8 cellular contexts compared by ENCODE assay signal in the genomic region with DNA sequence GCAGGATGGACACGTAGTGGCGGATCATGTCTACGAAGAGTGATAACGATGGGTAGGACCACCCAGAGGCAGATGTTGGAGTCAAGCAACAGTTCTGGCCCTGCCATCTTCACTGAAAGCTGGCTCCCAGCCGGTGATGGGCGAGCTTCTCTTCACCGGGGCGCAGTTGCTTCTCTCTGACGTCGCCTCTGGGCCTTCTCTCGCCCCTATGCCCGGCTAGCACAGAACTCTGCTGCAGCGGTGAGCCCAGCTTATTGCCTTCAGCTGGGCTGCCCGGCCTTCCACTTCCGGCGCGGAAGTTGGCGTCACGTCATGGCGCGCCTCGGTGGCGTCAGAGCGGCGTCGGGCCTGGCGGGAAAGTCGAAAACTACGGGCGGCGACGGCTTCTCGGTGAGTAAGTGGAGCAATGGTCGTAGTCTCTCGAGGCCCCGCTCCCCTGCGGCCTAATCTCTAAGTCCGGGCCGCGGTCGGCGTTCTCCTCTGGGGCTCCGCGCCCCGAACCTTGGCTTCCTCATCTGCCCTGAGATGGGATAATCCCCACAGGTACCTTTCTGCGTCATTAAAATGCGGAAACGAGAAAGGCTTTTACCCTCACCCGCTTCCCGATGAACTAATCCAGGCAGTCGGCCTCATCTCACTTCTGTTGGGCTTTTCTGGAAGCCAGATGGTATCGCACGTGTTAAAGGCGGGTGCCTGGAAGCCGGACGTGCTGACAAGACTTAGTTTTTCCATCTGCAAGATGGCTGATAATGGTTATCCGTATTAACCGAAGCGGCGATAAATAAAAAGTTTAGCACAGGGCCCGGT. TPM values are rescaled to one million over a fixed set of nuclear protein-coding genes. Genes with fewer than 3 reads are reported as not detected.
DNase-seq lines count a peak whose midpoint lies in the region; ATAC-seq and TF ChIP-seq lines count a peak whose summit lies in the region.

FANCD2 (plus strand) TSS at position 354 of the 807 bp plus-strand sequence. CDS start 2,221 bp downstream, outside the sequence.

- H3K79me2 ChIP-seq in MM.1S (ENCODE audit: low read length): peaks cover 61% of the 10 kb centered on the region

- peak; percentile 95 for ATAC-seq in SK-N-SH treated with all-trans-retinoic acid at 6 μM for 48 hours
- ATAC-seq in omental fat pad (ENCODE audit: low FRiP score): peak; percentile 77

- no peaks in the 10 kb centered on the region for H4K20me1 ChIP-seq in MM.1S (ENCODE audit: insufficient read depth, low read length)

- H3F3A ChIP-seq in MM.1S (ENCODE audit: insufficient read depth, low read length): peaks cover 6% of the 10 kb centered on the region; the same call in 1 of the 2 replicates

- peak; percentile 76 for DNase-seq in HCEC 1CT
- DNase-seq in MM.1S: peak; percentile 91
- DNase-seq in activated naive CD4-positive, alpha-beta T cell treated with anti-CD3 and anti-CD28 coated beads, Interleukin-2, amount 50 U/mL, for 16 hours: peak; percentile 91
- peak; percentile 74 for DNase-seq in globus pallidus (ENCODE audit: low spot score)
- DNase-seq in omental fat pad (ENCODE audit: low spot score): peak; percentile 70

- peak within 1 kb of the TSS; percentile 77 for H3K4me2 ChIP-seq in MM.1S (ENCODE audit: low read depth, low read length)

- H2AFZ ChIP-seq in MM.1S (ENCODE audit: low read length): peak within 1 kb of the TSS; percentile 97

- TF ChIP-seq CTCF in MM.1S (IDR thresholded peaks at IDR 0.05; ENCODE audit: low read length): no peak
- no peak for TF ChIP-seq CTCF in omental fat pad (IDR thresholded peaks at IDR 0.05)

- no peaks in the 10 kb centered on the region for H3K9me2 ChIP-seq in MM.1S (replicated peaks; ENCODE audit: insufficient read depth, low read length)

- peak within 1 kb of the TSS; percentile 90 for H3K9ac ChIP-seq in MM.1S (ENCODE audit: low read length)

- H3K4me3 ChIP-seq in GM08714 (ENCODE audit: low read length): peak within 1 kb of the TSS; percentile 85
- H3K4me3 ChIP-seq in MM.1S (ENCODE audit: low read length): peak within 1 kb of the TSS; percentile 96

- no peaks in the 10 kb centered on the region for H3K9me3 ChIP-seq in MM.1S (replicated peaks; ENCODE audit: insufficient read depth, low read length)

- peaks cover 6% of the 10 kb centered on the region; the same call in 1 of the 2 replicates for H3K4me1 ChIP-seq in MM.1S (ENCODE audit: low read length)

- H3K27me3 ChIP-seq in MM.1S (replicated peaks; ENCODE audit: insufficient read depth, low read length): no peaks in the 10 kb centered on the region

- no peaks in the 10 kb centered on the region for H3K36me3 ChIP-seq in MM.1S (replicated peaks; ENCODE audit: insufficient read depth, low read length)

- H3K27ac ChIP-seq in MM.1S (ENCODE audit: low read length): peak within 1 kb of the TSS; percentile 78
- H3K27ac ChIP-seq in temporal lobe (ENCODE audit: low read depth, low read length): peak within 1 kb of the TSS; percentile 78

TF ChIP-seq in SK-N-SH treated with all-trans-retinoic acid at 6 μM for 48 hours, 23 proteins besides CTCF, POLR2A, EP300 and RAD21:
- TF ChIP-seq ZFP30 (CRISPR knock-in tag; IDR thresholded peaks at IDR 0.05): no peak

RNA-seq across cellular contexts. Expression of gene FANCD2, which starts in this region (rescaled TPM):
- total RNA-seq in omental fat pad (1 to 10 TPM; 1.7 to 3.5 (median 3.3) TPM), temporal lobe (4.2 TPM)

Comparison
In these comparisons a context has a peak if more than half of its experiments do, and no peak if none do; other contexts are left out.
1. Peak in every context shown above with its lines: DNase-seq, ATAC-seq, H3K4me3 ChIP-seq and H3K27ac ChIP-seq.